9 cellular contexts compared by ENCODE assay signal in the genomic region with DNA sequence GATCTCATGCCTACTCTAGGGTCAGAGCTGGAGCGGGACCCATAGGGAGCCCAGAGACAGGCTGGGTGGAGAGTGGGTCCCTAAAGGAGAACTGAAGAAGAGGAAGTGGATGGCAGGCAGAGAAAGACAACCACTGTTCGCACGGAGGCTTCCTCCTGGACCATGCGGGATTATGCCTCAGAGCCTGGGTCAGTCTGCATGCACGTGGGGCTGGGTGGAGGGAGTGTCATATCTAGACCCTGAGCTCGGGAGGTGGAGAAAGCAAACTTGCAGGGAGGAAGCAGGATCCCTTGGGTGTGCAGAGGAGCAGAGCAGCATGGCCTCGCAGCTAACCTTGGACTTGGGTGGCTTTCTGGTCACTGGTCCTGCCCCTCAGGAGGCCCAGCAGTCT.
DNase-seq lines count a peak whose midpoint lies in the region; ATAC-seq lines count a peak whose summit lies in the region.
"Had no signal": no experiment of that assay in that cellular context is flagged by ENCODE, and none has a peak within 500 bp of the region (broad histone marks: within the 10 kb centered on the region; RNA-seq: fewer than 3 reads in every experiment).

No MANE protein-coding gene starts in this region.

- H3K36me3 Mint-ChIP-seq in activated naive CD4-positive, alpha-beta T cell treated with anti-CD3 and anti-CD28 coated beads, Interleukin-2, amount 50 U/mL, for 24 hours = peaks cover 4% of the 10 kb centered on the region
- no peaks in the 10 kb centered on the region for H3K36me3 Mint-ChIP-seq in T-helper 17 cell (ENCODE audit: low read depth)

- H3K9me3 ChIP-seq in T-helper 17 cell (ENCODE audit: control insufficient read depth, low read length, poor library complexity, severe bottlenecking) = no peaks in the 10 kb centered on the region

- intact Hi-C loops in left colon (cut with DNase I, micrococcal nuclease) = no loop called here

- H3K4me3 Mint-ChIP-seq in activated naive CD4-positive, alpha-beta T cell treated with anti-CD3 and anti-CD28 coated beads, Interleukin-2, amount 50 U/mL, for 24 hours = peak overlapping the region; percentile 60
- H3K4me3 Mint-ChIP-seq in T-helper 17 cell = peak overlapping the region; percentile 66

- H3K4me1 Mint-ChIP-seq in activated naive CD4-positive, alpha-beta T cell treated with anti-CD3 and anti-CD28 coated beads, Interleukin-2, amount 50 U/mL, for 24 hours = peaks cover 21% of the 10 kb centered on the region
- peaks cover 23% of the 10 kb centered on the region for H3K4me1 Mint-ChIP-seq in T-helper 17 cell

- no peaks in the 10 kb centered on the region for H3K27me3 Mint-ChIP-seq in activated naive CD4-positive, alpha-beta T cell treated with anti-CD3 and anti-CD28 coated beads, Interleukin-2, amount 50 U/mL, for 24 hours
- H3K27me3 Mint-ChIP-seq in T-helper 17 cell = no peaks in the 10 kb centered on the region

- no peaks in the 10 kb centered on the region for H3K9me3 Mint-ChIP-seq in activated naive CD4-positive, alpha-beta T cell treated with anti-CD3 and anti-CD28 coated beads, Interleukin-2, amount 50 U/mL, for 24 hours

- no peak for DNase-seq in activated naive CD4-positive, alpha-beta T cell (lab: John Stamatoyannopoulos, UW)
- no peak for DNase-seq in T-helper 17 cell
- DNase-seq in left colon = peak; percentile 32 to 47
- no peak for DNase-seq in NCI-H2081 treated with DMSO at 0.1 percent for 48 hours (lab: John Stamatoyannopoulos, UW)
- DNase-seq in activated CD8-positive, alpha-beta memory T cell treated with anti-CD3 and anti-CD28 coated beads for 24 hours = no peak
- no peak for DNase-seq in amniotic stem cell (lab: John Stamatoyannopoulos, UW)
- DNase-seq: NCI-H1694 treated with DMSO at 0.1 percent for 48 hours had no signal

- H3K27ac Mint-ChIP-seq in activated naive CD4-positive, alpha-beta T cell treated with anti-CD3 and anti-CD28 coated beads, Interleukin-2, amount 50 U/mL, for 24 hours = peak overlapping the region; percentile 79
- no peak overlapping the region for H3K27ac Mint-ChIP-seq in T-helper 17 cell

- ATAC-seq in T-helper 17 cell (peak; percentile 32), left colon (peak; percentile 33), HG03432 (IDR thresholded peaks at IDR 0.05; ENCODE audit: unreplicated experiment) (no peak)

Comparison
In these comparisons a context has a peak if more than half of its experiments do, and no peak if none do; other contexts are left out.
1. DNase-seq: peak in left colon (2 of 2); none in activated naive CD4-positive, alpha-beta T cell (0 of 4), T-helper 17 cell (0 of 3), NCI-H2081 treated with DMSO at 0.1 percent for 48 hours (single experiment), activated CD8-positive, alpha-beta memory T cell treated with anti-CD3 and anti-CD28 coated beads for 24 hours (single experiment) and amniotic stem cell (single experiment).